ENCODE assay signal across 15 cellular contexts in genomic region chr11:61650781-61651571, GRCh38. TPM values are rescaled to one million over a fixed set of nuclear protein-coding genes. Genes with fewer than 3 reads are reported as not detected.
DNase-seq lines count a peak whose midpoint lies in the region; ATAC-seq and FAIRE-seq lines count a peak whose summit lies in the region.
"Had no signal": no experiment of that assay in that cellular context is flagged by ENCODE, and none has a peak within 500 bp of the region (broad histone marks: within the 10 kb centered on the region; RNA-seq: fewer than 3 reads in every experiment).

No MANE protein-coding gene starts in this region.

- intact Hi-C loops in left colon (cut with DNase I, micrococcal nuclease) = no loop called here

- ATAC-seq in left colon (peak; percentile 39), HG02571 (IDR thresholded peaks at IDR 0.05; ENCODE audit: unreplicated experiment) (no peak)

- DNase-seq in NCI-H2171 treated with DMSO at 0.1 percent for 48 hours (lab: John Stamatoyannopoulos, UW) (peak; percentile 24), NCI-H2171 (lab: John Stamatoyannopoulos, UW) (no peak), NCI-H82 treated with DMSO at 0.1 percent for 48 hours (lab: John Stamatoyannopoulos, UW; ENCODE audit: unreplicated experiment) (peak; percentile 41), left colon (peak; percentile 67), urothelium cell line (ENCODE audit: low spot score) (peak; percentile 21), HUDEP-2 (lab: John Stamatoyannopoulos, UW; ENCODE audit: unreplicated experiment in 76 of 76) (no peak), NCI-H345 treated with DMSO at 0.1 percent for 48 hours (lab: John Stamatoyannopoulos, UW; ENCODE audit: unreplicated experiment) (no peak)
- DNase-seq: activated effector memory CD4-positive, alpha-beta T cell treated with anti-CD3 and anti-CD28 coated beads, Interleukin-2, amount 50 U/mL, for 16 hours; anterior cingulate cortex; CD4-positive, alpha-beta memory T cell; left ventricle myocardium inferior; NCI-H1436 treated with DMSO at 0.1 percent for 48 hours; stomach; uterus had no signal

- FAIRE-seq in urothelium cell line (lab: Jason Lieb, UNC) = no peak

RNA-seq across cellular contexts. Expression of gene DAGLA, which starts 29.2 kb away (rescaled TPM):
- total RNA-seq in left colon = 10 to 100 TPM; 10.7 to 12.2 TPM

Comparison
In these comparisons a context has a peak if more than half of its experiments do, and no peak if none do; other contexts are left out.
1. DNase-seq: peak in NCI-H2171 treated with DMSO at 0.1 percent for 48 hours (single experiment), NCI-H82 treated with DMSO at 0.1 percent for 48 hours (single experiment), left colon (2 of 2) and urothelium cell line (single experiment); none in NCI-H2171 (single experiment), HUDEP-2 (0 of 76) and NCI-H345 treated with DMSO at 0.1 percent for 48 hours (single experiment).